25 cellular contexts compared by ENCODE assay signal in the genomic region with DNA sequence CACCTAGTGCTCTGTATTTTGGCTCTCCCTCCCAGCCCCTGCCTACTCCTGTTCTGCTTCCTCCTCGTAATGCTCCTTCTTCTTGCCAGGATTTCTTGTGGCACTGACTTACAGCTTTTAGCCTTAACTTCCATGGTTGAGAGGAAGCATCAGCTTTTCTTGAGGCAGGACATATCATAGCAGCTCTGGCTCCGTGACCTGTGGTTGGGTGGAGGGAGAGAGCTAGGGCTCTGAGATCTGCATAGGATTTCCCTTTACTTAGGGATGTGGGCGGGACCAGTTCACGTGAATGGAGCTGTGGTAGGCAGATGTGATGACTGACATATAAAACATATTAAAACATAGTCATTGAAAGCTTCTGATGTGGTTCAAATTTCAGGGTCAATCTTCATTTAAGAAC.
"Had no signal": no experiment of that assay in that cellular context is flagged by ENCODE, and none has a peak within 500 bp of the region (broad histone marks: within the 10 kb centered on the region; RNA-seq: fewer than 3 reads in every experiment).

No MANE protein-coding gene starts in this region.

- DNase-seq: activated CD4-positive, alpha-beta memory T cell treated with anti-CD3 and anti-CD28 coated beads, Interleukin-2, amount 10 ng/mL, durations not matched to agents 7 days and 5 days; activated CD4-positive, alpha-beta T cell treated with anti-CD3 and anti-CD28 coated beads for 36 hours; activated CD4-positive, alpha-beta T cell treated with anti-CD3 and anti-CD28 coated beads, Interleukin-2, amount 50 U/mL, for 1 hour; activated CD4-positive, CD25-positive, alpha-beta regulatory T cell; activated gamma-delta T cell treated with Interleukin-2 at 50 U/mL for 16 hours; activated naive CD4-positive, alpha-beta T cell treated with anti-CD3 and anti-CD28 coated beads, Interleukin-2, amount 10 ng/mL, durations not matched to agents 7 days and 5 days; activated naive CD8-positive, alpha-beta T cell treated with anti-CD3 and anti-CD28 coated beads for 36 hours; activated T-cell treated with anti-CD3 and anti-CD28 coated beads for 4 hours; activated T-cell treated with anti-CD3 and anti-CD28 coated beads, Interleukin-2, amount 50 U/mL, for 72 hours; brain microvascular endothelial cell; KBM-7; NCI-H1092; NCI-H1417; NCI-H1930; NCI-H2171; NCI-H2227 treated with DMSO at 0.1 percent for 48 hours; NCI-H446 treated with DMSO at 0.1 percent for 48 hours; NCI-H524 treated with DMSO at 0.1 percent for 48 hours; Peyer's patch; SHP77 treated with DMSO at 0.1 percent for 48 hours; T-helper 2 cell; T1000 had no signal

- H3K9me3 Mint-ChIP-seq: activated CD4-positive, alpha-beta memory T cell treated with anti-CD3 and anti-CD28 coated beads, Interleukin-2, amount 10 ng/mL, durations not matched to agents 7 days and 5 days; activated naive CD4-positive, alpha-beta T cell treated with anti-CD3 and anti-CD28 coated beads, Interleukin-2, amount 10 ng/mL, durations not matched to agents 7 days and 5 days; activated naive CD8-positive, alpha-beta T cell treated with anti-CD3 and anti-CD28 coated beads for 36 hours; activated T-cell treated with anti-CD3 and anti-CD28 coated beads, Interleukin-2, amount 50 U/mL, for 72 hours; activated T-helper 2 cell treated with anti-CD3 and anti-CD28 coated beads, Interferon-gamma antibody, Interleukin-2, Interleukin-4, amounts not matched to agents 10 μg/mL and 5 μg/mL and 100 μg/mL, durations not matched to agents 14 hours and 24 hours and 36 hours had no signal

- H3K27me3 ChIP-seq: brain microvascular endothelial cell, cardiac muscle cell, Peyer's patch had no signal

- H3K27ac ChIP-seq: brain microvascular endothelial cell, cardiac muscle cell, Peyer's patch, RWPE1 had no signal

- ATAC-seq: activated CD4-positive, alpha-beta T cell treated with anti-CD3 and anti-CD28 coated beads for 36 hours; activated T-cell treated with anti-CD3 and anti-CD28 coated beads, Interleukin-2, amount 50 U/mL, for 72 hours had no signal

- H3K4me1 Mint-ChIP-seq: activated CD4-positive, alpha-beta memory T cell treated with anti-CD3 and anti-CD28 coated beads, Interleukin-2, amount 10 ng/mL, durations not matched to agents 7 days and 5 days; activated CD4-positive, alpha-beta T cell treated with anti-CD3 and anti-CD28 coated beads for 36 hours; activated naive CD4-positive, alpha-beta T cell treated with anti-CD3 and anti-CD28 coated beads, Interleukin-2, amount 10 ng/mL, durations not matched to agents 7 days and 5 days; activated naive CD8-positive, alpha-beta T cell treated with anti-CD3 and anti-CD28 coated beads for 36 hours had no signal

- H3K4me1 ChIP-seq: Peyer's patch had no signal

- H3K27me3 Mint-ChIP-seq: activated CD4-positive, alpha-beta memory T cell treated with anti-CD3 and anti-CD28 coated beads, Interleukin-2, amount 10 ng/mL, durations not matched to agents 7 days and 5 days had no signal

- H3K4me3 ChIP-seq: cardiac muscle cell, Peyer's patch had no signal

- H3K9me3 ChIP-seq: Peyer's patch had no signal

- H3K36me3 Mint-ChIP-seq: activated naive CD4-positive, alpha-beta T cell treated with anti-CD3 and anti-CD28 coated beads, Interleukin-2, amount 10 ng/mL, durations not matched to agents 7 days and 5 days; activated naive CD8-positive, alpha-beta T cell treated with anti-CD3 and anti-CD28 coated beads for 36 hours had no signal

- H3K4me3 Mint-ChIP-seq: activated CD4-positive, alpha-beta memory T cell treated with anti-CD3 and anti-CD28 coated beads, Interleukin-2, amount 10 ng/mL, durations not matched to agents 7 days and 5 days; activated CD4-positive, alpha-beta T cell treated with anti-CD3 and anti-CD28 coated beads for 36 hours; activated naive CD4-positive, alpha-beta T cell treated with anti-CD3 and anti-CD28 coated beads, Interleukin-2, amount 10 ng/mL, durations not matched to agents 7 days and 5 days; activated naive CD8-positive, alpha-beta T cell treated with anti-CD3 and anti-CD28 coated beads for 36 hours; activated T-cell treated with anti-CD3 and anti-CD28 coated beads, Interleukin-2, amount 50 U/mL, for 72 hours had no signal

- H3K36me3 ChIP-seq: brain microvascular endothelial cell, cardiac muscle cell, Peyer's patch had no signal

- H3K27ac Mint-ChIP-seq: activated CD4-positive, alpha-beta memory T cell treated with anti-CD3 and anti-CD28 coated beads, Interleukin-2, amount 10 ng/mL, durations not matched to agents 7 days and 5 days; activated CD4-positive, alpha-beta T cell treated with anti-CD3 and anti-CD28 coated beads for 36 hours; activated naive CD4-positive, alpha-beta T cell treated with anti-CD3 and anti-CD28 coated beads, Interleukin-2, amount 10 ng/mL, durations not matched to agents 7 days and 5 days; activated naive CD8-positive, alpha-beta T cell treated with anti-CD3 and anti-CD28 coated beads for 36 hours; activated T-cell treated with anti-CD3 and anti-CD28 coated beads, Interleukin-2, amount 50 U/mL, for 72 hours; activated T-helper 2 cell treated with anti-CD3 and anti-CD28 coated beads, Interferon-gamma antibody, Interleukin-2, Interleukin-4, amounts not matched to agents 10 μg/mL and 5 μg/mL and 100 μg/mL, durations not matched to agents 14 hours and 24 hours and 36 hours had no signal
